Comparison of ENCODE assay signal across 28 cellular contexts in genomic region chr10:12829796-12830195, GRCh38.
"Had no signal": no experiment of that assay in that cellular context is flagged by ENCODE, and none has a peak within 500 bp of the region (broad histone marks: within the 10 kb centered on the region; RNA-seq: fewer than 3 reads in every experiment).

No MANE protein-coding gene starts in this region.

- H3K27me3 Mint-ChIP-seq: activated naive CD8-positive, alpha-beta T cell treated with anti-CD3 and anti-CD28 coated beads for 36 hours; dendritic cell treated with granulocyte-macrophage colony-stimulating factor and Interleukin-4, amounts not matched to agents 40 ng/mL and 50 ng/mL, for 4 days; natural killer cell treated with Interleukin-12 subunit alpha and Interleukin-12 subunit beta and Interleukin-15 and Interleukin-18, amount 100 ng/mL, for 72 hours; stimulated activated memory B cell treated with anti-CD40 and anti-IgM and Interleukin-4, amounts not matched to agents 10 μg/mL and 1 μg/mL and 100 μg/mL, for 72 hours had no signal

- H3K4me3 ChIP-seq: ascending aorta, esophagus squamous epithelium, hepatocyte, left ventricle myocardium inferior, lung, mucosa of descending colon, pancreas, right atrium auricular region, suprapubic skin, tibial artery had no signal

- H3K36me3 Mint-ChIP-seq: natural killer cell treated with Interleukin-12 subunit alpha and Interleukin-12 subunit beta and Interleukin-15 and Interleukin-18, amount 100 ng/mL, for 72 hours had no signal

- H3K27ac ChIP-seq: ascending aorta, epithelial cell of prostate, esophagus squamous epithelium, hepatocyte, left ventricle myocardium inferior, neutrophil, pancreas, suprapubic skin, tibial artery had no signal

- H3K36me3 ChIP-seq: ascending aorta, tibial artery had no signal

- H3K4me1 Mint-ChIP-seq: activated naive CD8-positive, alpha-beta T cell treated with anti-CD3 and anti-CD28 coated beads for 36 hours; stimulated activated memory B cell treated with anti-CD40 and anti-IgM and Interleukin-4, amounts not matched to agents 10 μg/mL and 1 μg/mL and 100 μg/mL, for 72 hours had no signal

- H3K4me1 ChIP-seq: ascending aorta, esophagus squamous epithelium, left ventricle myocardium inferior, pancreas, suprapubic skin had no signal

- H3K9me3 Mint-ChIP-seq: activated naive CD4-positive, alpha-beta T cell treated with anti-CD3 and anti-CD28 coated beads for 36 hours; activated naive CD8-positive, alpha-beta T cell treated with anti-CD3 and anti-CD28 coated beads for 36 hours; dendritic cell treated with granulocyte-macrophage colony-stimulating factor and Interleukin-4, amounts not matched to agents 40 ng/mL and 50 ng/mL, for 4 days; natural killer cell treated with Interleukin-12 subunit alpha and Interleukin-12 subunit beta and Interleukin-15 and Interleukin-18, amount 100 ng/mL, for 72 hours; stimulated activated memory B cell treated with anti-CD40 and anti-IgM and Interleukin-4, amounts not matched to agents 10 μg/mL and 1 μg/mL and 100 μg/mL, for 72 hours; T-helper 2 cell treated with Interferon-gamma antibody and Interleukin-4, amounts not matched to agents 5 μg/mL and 100 μg/mL, for 36 hours had no signal

- ATAC-seq: mucosa of descending colon; pancreas; stimulated activated memory B cell treated with anti-CD40 and anti-IgM and Interleukin-4, amounts not matched to agents 10 μg/mL and 1 μg/mL and 100 μg/mL, for 72 hours had no signal

- H3K27me3 ChIP-seq: ascending aorta, esophagus squamous epithelium, hepatocyte, neutrophil, pancreas, right atrium auricular region, suprapubic skin, tibial artery had no signal

- DNase-seq: activated CD4-positive, alpha-beta T cell treated with anti-CD3 and anti-CD28 coated beads for 4 hours; activated CD4-positive, alpha-beta T cell treated with anti-CD3 and anti-CD28 coated beads, Interleukin-2, amount 50 U/mL, for 4 hours; activated CD4-positive, CD25-positive, alpha-beta regulatory T cell; activated effector memory CD4-positive, alpha-beta T cell treated with Interleukin-2 at 50 U/mL for 16 hours; activated naive CD4-positive, alpha-beta T cell treated with anti-CD3 and anti-CD28 coated beads for 36 hours; activated naive CD8-positive, alpha-beta T cell treated with anti-CD3 and anti-CD28 coated beads for 36 hours; effector CD4-positive, alpha-beta T cell; esophagus squamous epithelium; islet precursor cell; left ventricle myocardium inferior; mesendoderm; mucosa of descending colon; pancreas; stimulated activated CD4-positive, alpha-beta T cell treated with anti-CD3 and anti-CD28 coated beads, Interleukin-4, amount 100 ng/mL, for 4 hours; stimulated activated CD8-positive, alpha-beta memory T cell treated with anti-CD3 and anti-CD28 coated beads, Interleukin-4, amount 100 ng/mL, for 48 hours; T-helper 1 cell; tibial artery had no signal

- H3K9me3 ChIP-seq: ascending aorta, esophagus squamous epithelium, left ventricle myocardium inferior, mucosa of descending colon, neutrophil, pancreas, right atrium auricular region, suprapubic skin, tibial artery had no signal

- H3K4me2 ChIP-seq: hepatocyte had no signal

- H3K27ac Mint-ChIP-seq: activated naive CD4-positive, alpha-beta T cell treated with anti-CD3 and anti-CD28 coated beads for 36 hours; activated naive CD8-positive, alpha-beta T cell treated with anti-CD3 and anti-CD28 coated beads for 36 hours; dendritic cell treated with granulocyte-macrophage colony-stimulating factor and Interleukin-4, amounts not matched to agents 40 ng/mL and 50 ng/mL, for 4 days; natural killer cell treated with Interleukin-12 subunit alpha and Interleukin-12 subunit beta and Interleukin-15 and Interleukin-18, amount 100 ng/mL, for 72 hours; stimulated activated memory B cell treated with anti-CD40 and anti-IgM and Interleukin-4, amounts not matched to agents 10 μg/mL and 1 μg/mL and 100 μg/mL, for 72 hours; T-helper 2 cell treated with Interferon-gamma antibody and Interleukin-4, amounts not matched to agents 5 μg/mL and 100 μg/mL, for 36 hours had no signal

- H3K4me3 Mint-ChIP-seq: activated naive CD4-positive, alpha-beta T cell treated with anti-CD3 and anti-CD28 coated beads for 36 hours; activated naive CD8-positive, alpha-beta T cell treated with anti-CD3 and anti-CD28 coated beads for 36 hours; dendritic cell treated with granulocyte-macrophage colony-stimulating factor and Interleukin-4, amounts not matched to agents 40 ng/mL and 50 ng/mL, for 4 days; natural killer cell treated with Interleukin-12 subunit alpha and Interleukin-12 subunit beta and Interleukin-15 and Interleukin-18, amount 100 ng/mL, for 72 hours; stimulated activated memory B cell treated with anti-CD40 and anti-IgM and Interleukin-4, amounts not matched to agents 10 μg/mL and 1 μg/mL and 100 μg/mL, for 72 hours; T-helper 2 cell treated with Interferon-gamma antibody and Interleukin-4, amounts not matched to agents 5 μg/mL and 100 μg/mL, for 36 hours had no signal
